In genomic region chr17:51188321-51188853, GRCh38 we compare ENCODE assay signal across 23 cellular contexts. TPM values are rescaled to one million over a fixed set of nuclear protein-coding genes. Genes with fewer than 3 reads are reported as not detected.
DNase-seq lines count a peak whose midpoint lies in the region; ATAC-seq and TF ChIP-seq lines count a peak whose summit lies in the region.
"Had no signal": no experiment of that assay in that cellular context is flagged by ENCODE, and none has a peak within 500 bp of the region (broad histone marks: within the 10 kb centered on the region; RNA-seq: fewer than 3 reads in every experiment).

No MANE protein-coding gene starts in this region.

- peaks cover 7% of the 10 kb centered on the region; the same call in 1 of the 2 replicates for H4K20me1 ChIP-seq in GM23338 (replicated peaks; ENCODE audit: insufficient read depth)

- no peak for TF ChIP-seq POLR2A in spleen (IDR thresholded peaks at IDR 0.05)

- no peaks in the 10 kb centered on the region for H3F3A ChIP-seq in GM23338 (replicated peaks; ENCODE audit: low read depth)

- H3K4me1 ChIP-seq in GM23338 (ENCODE audit: insufficient read depth), result no peaks in the 10 kb centered on the region
- no peaks in the 10 kb centered on the region for H3K4me1 ChIP-seq in spleen
- H3K4me1 ChIP-seq: Peyer's patch had no signal

- H3K4me2 ChIP-seq in GM23338, result no peak overlapping the region

- WGBS in spleen, 5 donors, result 91 to 94% (median 92%) methylated on average over 10 of the region's 10 CpGs

- intact Hi-C loops in activated CD8-positive, alpha-beta T cell treated with anti-CD3 and anti-CD28 coated beads for 36 hours (cut with micrococcal nuclease), result no loop called here
- intact Hi-C loops in spleen (cut with DNase I; ENCODE audit: low total_unique reads), result no loop called here

- H3K9me3 ChIP-seq in spleen, result no peaks in the 10 kb centered on the region
- H3K9me3 ChIP-seq: BE2C, Peyer's patch had no signal

- no peaks in the 10 kb centered on the region for H3K27me3 Mint-ChIP-seq in activated CD8-positive, alpha-beta T cell treated with anti-CD3 and anti-CD28 coated beads for 36 hours
- H3K27me3 Mint-ChIP-seq in activated CD8-positive, alpha-beta T cell treated with anti-CD3 and anti-CD28 coated beads, Interleukin-2, amount 10 ng/mL, durations not matched to agents 7 days and 5 days (ENCODE audit: low read depth), result no peaks in the 10 kb centered on the region
- peaks cover 6% of the 10 kb centered on the region for H3K27me3 Mint-ChIP-seq in GM23338 (ENCODE audit: insufficient read depth, low read depth, poor library complexity)
- H3K27me3 Mint-ChIP-seq in type B pancreatic cell, result no peaks in the 10 kb centered on the region
- H3K27me3 Mint-ChIP-seq: IgD-negative memory B cell, T-cell had no signal

- H3K27me3 ChIP-seq in GM23338 (ENCODE audit: insufficient read depth) (no peaks in the 10 kb centered on the region), spleen (replicated peaks in 1 of 7) (no peaks in the 10 kb centered on the region)
- H3K27me3 ChIP-seq: BE2C, Peyer's patch had no signal

- no peaks in the 10 kb centered on the region for H3K9me2 ChIP-seq in GM23338 (ENCODE audit: insufficient read depth)

- H3K79me2 ChIP-seq in GM23338 (replicated peaks; ENCODE audit: insufficient read depth), result no peaks in the 10 kb centered on the region

- no peaks in the 10 kb centered on the region for H3K9me3 Mint-ChIP-seq in activated CD8-positive, alpha-beta T cell treated with anti-CD3 and anti-CD28 coated beads for 36 hours
- H3K9me3 Mint-ChIP-seq in activated CD8-positive, alpha-beta T cell treated with anti-CD3 and anti-CD28 coated beads, Interleukin-2, amount 10 ng/mL, durations not matched to agents 7 days and 5 days (ENCODE audit: insufficient read depth), result no peaks in the 10 kb centered on the region
- H3K9me3 Mint-ChIP-seq in GM23338 (no peaks in the 10 kb centered on the region), type B pancreatic cell (no peaks in the 10 kb centered on the region)
- H3K9me3 Mint-ChIP-seq: IgD-negative memory B cell, T-cell had no signal

- H3K4me3 ChIP-seq in GM23338 (no peak overlapping the region), spleen (no peak overlapping the region)
- H3K4me3 ChIP-seq: Peyer's patch had no signal

- H3K27ac ChIP-seq in GM23338 (ENCODE audit: low read depth), result 0 out of 2 replicates have a peak overlapping the region, but pooled peaks have one; percentile 42
- no peak overlapping the region for H3K27ac ChIP-seq in caudate nucleus (ENCODE audit: low read depth, low read length)
- H3K27ac ChIP-seq in spleen, result no peak overlapping the region
- H3K27ac ChIP-seq: HL-60, Peyer's patch had no signal

- H3K4me1 Mint-ChIP-seq in activated CD8-positive, alpha-beta T cell treated with anti-CD3 and anti-CD28 coated beads for 36 hours (ENCODE audit: low read depth), result no peaks in the 10 kb centered on the region
- no peaks in the 10 kb centered on the region for H3K4me1 Mint-ChIP-seq in activated CD8-positive, alpha-beta T cell treated with anti-CD3 and anti-CD28 coated beads, Interleukin-2, amount 10 ng/mL, durations not matched to agents 7 days and 5 days (ENCODE audit: low read depth)
- H3K4me1 Mint-ChIP-seq in GM23338, result no peaks in the 10 kb centered on the region
- H3K4me1 Mint-ChIP-seq in type B pancreatic cell (ENCODE audit: unreplicated experiment), result no peaks in the 10 kb centered on the region
- H3K4me1 Mint-ChIP-seq: IgD-negative memory B cell, T-cell had no signal

- DNase-seq in activated CD8-positive, alpha-beta T cell treated with anti-CD3 and anti-CD28 coated beads for 36 hours, result no peak
- DNase-seq in activated CD8-positive, alpha-beta T cell treated with anti-CD3 and anti-CD28 coated beads, Interleukin-2, amount 10 ng/mL, durations not matched to agents 7 days and 5 days, result no peak
- DNase-seq in GM23338 (ENCODE audit: low spot score) (no peak), fibroblast of peridontal ligament (ENCODE audit: extremely low read depth) (peak; percentile 44), type B pancreatic cell (ENCODE audit: extremely low spot score, unreplicated experiment) (no peak), caudate nucleus (lab: John Stamatoyannopoulos, UW) (no peak), spleen (no peak), HuH-7.5 (ENCODE audit: low spot score) (no peak)
- DNase-seq: BE2C; DMS79; GOT3; HCEC 1CT; Karpas-422; MV-4-11; NCI-H1694; NCI-H226; NCI-H510A treated with DMSO at 0.1 percent for 48 hours; NCI-H774; NK-92 treated with Interleukin-12 subunit alpha and Interleukin-12 subunit beta, amount 100 ng/mL, for 24 hours; Peyer's patch; T-cell had no signal

- H3K36me3 Mint-ChIP-seq in activated CD8-positive, alpha-beta T cell treated with anti-CD3 and anti-CD28 coated beads for 36 hours (ENCODE audit: low read depth), result peaks cover 20% of the 10 kb centered on the region
- H3K36me3 Mint-ChIP-seq in activated CD8-positive, alpha-beta T cell treated with anti-CD3 and anti-CD28 coated beads, Interleukin-2, amount 10 ng/mL, durations not matched to agents 7 days and 5 days (ENCODE audit: low read depth), result peaks cover 27% of the 10 kb centered on the region
- peaks cover 75% of the 10 kb centered on the region for H3K36me3 Mint-ChIP-seq in GM23338 (ENCODE audit: low read depth)
- H3K36me3 Mint-ChIP-seq in type B pancreatic cell, result peaks cover 36% of the 10 kb centered on the region

- no peak overlapping the region for H2AFZ ChIP-seq in GM23338

- POLR2A ChIA-PET in activated CD8-positive, alpha-beta T cell treated with anti-CD3 and anti-CD28 coated beads for 36 hours (lab: Charles Lee), result interaction anchor here (0.8 to 1.2 kb wide), 2 partner anchors 17 to 69 kb away, joined by 3 read pairs; no protein-coding TSS in a partner anchor
- POLR2A ChIA-PET in activated CD8-positive, alpha-beta T cell treated with anti-CD3 and anti-CD28 coated beads, Interleukin-2, amount 10 ng/mL, durations not matched to agents 7 days and 5 days (lab: Charles Lee), result no interaction called here

- CTCF ChIA-PET in activated CD8-positive, alpha-beta T cell treated with anti-CD3 and anti-CD28 coated beads for 36 hours (lab: Charles Lee), result no interaction called here
- CTCF ChIA-PET in activated CD8-positive, alpha-beta T cell treated with anti-CD3 and anti-CD28 coated beads, Interleukin-2, amount 10 ng/mL, durations not matched to agents 7 days and 5 days (lab: Charles Lee), result no interaction called here

- peak overlapping the region; percentile 36 for H3K27ac Mint-ChIP-seq in activated CD8-positive, alpha-beta T cell treated with anti-CD3 and anti-CD28 coated beads for 36 hours
- no peak overlapping the region for H3K27ac Mint-ChIP-seq in activated CD8-positive, alpha-beta T cell treated with anti-CD3 and anti-CD28 coated beads, Interleukin-2, amount 10 ng/mL, durations not matched to agents 7 days and 5 days
- no peak overlapping the region for H3K27ac Mint-ChIP-seq in GM23338
- peak overlapping the region; percentile 21 for H3K27ac Mint-ChIP-seq in type B pancreatic cell
- H3K27ac Mint-ChIP-seq: IgD-negative memory B cell had no signal

- TF ChIP-seq CTCF in activated CD8-positive, alpha-beta T cell treated with anti-CD3 and anti-CD28 coated beads for 36 hours (IDR thresholded peaks at IDR 0.05), result no peak
- TF ChIP-seq CTCF in GM23338 (conservative IDR thresholded peaks at IDR 0.05; ENCODE audit: low read depth in 2 of 2) (no peak), type B pancreatic cell (conservative IDR thresholded peaks at IDR 0.05) (no peak), spleen (IDR thresholded peaks at IDR 0.05 in 8 of 11, conservative IDR thresholded peaks at IDR 0.05 in 3 of 11) (no peak)

- H3K4me3 Mint-ChIP-seq in activated CD8-positive, alpha-beta T cell treated with anti-CD3 and anti-CD28 coated beads for 36 hours, result no peak overlapping the region
- no peak overlapping the region for H3K4me3 Mint-ChIP-seq in activated CD8-positive, alpha-beta T cell treated with anti-CD3 and anti-CD28 coated beads, Interleukin-2, amount 10 ng/mL, durations not matched to agents 7 days and 5 days
- no peak overlapping the region for H3K4me3 Mint-ChIP-seq in GM23338
- no peak overlapping the region for H3K4me3 Mint-ChIP-seq in type B pancreatic cell
- H3K4me3 Mint-ChIP-seq: T-cell had no signal

- ATAC-seq in activated CD8-positive, alpha-beta T cell treated with anti-CD3 and anti-CD28 coated beads for 36 hours, result no peak
- no peak for ATAC-seq in activated CD8-positive, alpha-beta T cell treated with anti-CD3 and anti-CD28 coated beads, Interleukin-2, amount 10 ng/mL, durations not matched to agents 7 days and 5 days
- no peak for ATAC-seq in GM23338
- ATAC-seq: T-cell had no signal

- H3K36me3 ChIP-seq in GM23338 (ENCODE audit: insufficient read depth), result peaks cover 48% of the 10 kb centered on the region
- peaks cover 0 to 100% (median 63%) of the 10 kb centered on the region in 6 donors for H3K36me3 ChIP-seq in spleen

TF ChIP-seq in GM23338, 12 proteins besides CTCF, POLR2A, EP300 and RAD21 (continues in another document):
- no peak for TF ChIP-seq ZNF114 (CRISPR knock-in tag; IDR thresholded peaks at IDR 0.05)
- TF ChIP-seq EZH2phosphoT487 (IDR thresholded peaks at IDR 0.05; ENCODE audit: unreplicated experiment), result no peak

RNA-seq across cellular contexts. Expression of gene NME2, which starts 22.2 kb away (rescaled TPM):
- 100 to 1,000 TPM; 927 to 948 TPM for total RNA-seq in activated CD8-positive, alpha-beta T cell treated with anti-CD3 and anti-CD28 coated beads for 36 hours
- total RNA-seq in activated CD8-positive, alpha-beta T cell treated with anti-CD3 and anti-CD28 coated beads, Interleukin-2, amount 10 ng/mL, durations not matched to agents 7 days and 5 days, result 100 to 1,000 TPM; 502 to 542 TPM
- total RNA-seq in GM23338 (2014; rRNA removed; shearing (Covaris generic)), result 636 and 667 TPM in 2 replicates
- polyA plus RNA-seq in GM23338 (2016; fragmentation: Nextera tagmentation; extraction: Ambion mirVana) (939 and 961 TPM in 2 replicates), spleen (100 to 1,000 TPM; 672 to 746 (median 729) TPM)
- total RNA-seq in type B pancreatic cell (ENCODE audit: low replicate concordance) (481 and 483 TPM in 2 replicates), spleen (100 to 1,000 TPM; 209 to 316 (median 272) TPM)

RNA-seq across cellular contexts. Expression of gene NME1, which starts 35.0 kb away (rescaled TPM):
- 100 to 1,000 TPM; 296 to 301 TPM for total RNA-seq in activated CD8-positive, alpha-beta T cell treated with anti-CD3 and anti-CD28 coated beads for 36 hours
- 100 to 1,000 TPM; 148 to 150 TPM for total RNA-seq in activated CD8-positive, alpha-beta T cell treated with anti-CD3 and anti-CD28 coated beads, Interleukin-2, amount 10 ng/mL, durations not matched to agents 7 days and 5 days
- 159 and 185 TPM in 2 replicates for total RNA-seq in GM23338 (2014; rRNA removed; shearing (Covaris generic))
- polyA plus RNA-seq in GM23338 (2016; fragmentation: Nextera tagmentation; extraction: Ambion mirVana) (534 and 579 TPM in 2 replicates), spleen (100 to 1,000 TPM in 2 of 3 donors, 10 to 100 TPM in 1; 68.4 to 142 (median 103) TPM)
- total RNA-seq in type B pancreatic cell (ENCODE audit: low replicate concordance) (143 and 163 TPM in 2 replicates), spleen (10 to 100 TPM; 21.2 to 66.0 (median 32.7) TPM)

Comparison
In these comparisons a context has a peak if more than half of its experiments do, and no peak if none do; other contexts are left out.
1. H3K27ac Mint-ChIP-seq: peak in activated CD8-positive, alpha-beta T cell treated with anti-CD3 and anti-CD28 coated beads for 36 hours (single experiment) and type B pancreatic cell (single experiment); none in activated CD8-positive, alpha-beta T cell treated with anti-CD3 and anti-CD28 coated beads, Interleukin-2, amount 10 ng/mL, durations not matched to agents 7 days and 5 days (single experiment) and GM23338 (single experiment).